In genomic region chr7:32045228-32045627, GRCh38 we compare ENCODE assay signal across 24 cellular contexts. TPM values are rescaled to one million over a fixed set of nuclear protein-coding genes. Genes with fewer than 3 reads are reported as not detected.
"Had no signal": no experiment of that assay in that cellular context is flagged by ENCODE, and none has a peak within 500 bp of the region (broad histone marks: within the 10 kb centered on the region; RNA-seq: fewer than 3 reads in every experiment).

No MANE protein-coding gene starts in this region.

- DNase-seq: Karpas-422, KG1, MG63, NCI-H1092, NCI-H1105 treated with DMSO at 0.1 percent for 48 hours, NCI-H1417 treated with DMSO at 0.1 percent for 48 hours, NCI-H146, NCI-H1694 treated with DMSO at 0.1 percent for 48 hours, NCI-H1930, NCI-H2081, NCI-H2107, NCI-H226, NCI-H446, NCI-H510A, NCI-H524 treated with DMSO at 0.1 percent for 48 hours, NCI-H69, NCI-H774, SHP77, SK-N-SH, SW 1271, T-cell had no signal

- H3K4me3 ChIP-seq: MG63 had no signal

- ATAC-seq: Panc1, T-cell had no signal

- H3K27ac ChIP-seq: HL-60, RWPE1 had no signal

- H3K4me2 ChIP-seq: SK-N-SH had no signal

- H3K27me3 ChIP-seq: MG63 had no signal

- H3K9me3 ChIP-seq: MG63, SK-N-SH had no signal

- H3K9ac ChIP-seq: SK-N-SH had no signal

RNA-seq across cellular contexts. Expression of gene PDE1C, which starts 25.0 kb away (rescaled TPM):
- total RNA-seq: T-cell had no signal
